8 cellular contexts compared by ENCODE assay signal in genomic region chr5:912356-913091, GRCh38. TPM values are rescaled to one million over a fixed set of nuclear protein-coding genes. Genes with fewer than 3 reads are reported as not detected.
DNase-seq lines count a peak whose midpoint lies in the region; ATAC-seq and TF ChIP-seq lines count a peak whose summit lies in the region.

No MANE protein-coding gene starts in this region.

- H3K4me1 ChIP-seq in esophagus (ENCODE audit: control insufficient read depth in 2 of 2, insufficient read depth in 2 of 2, low read length in 1 of 2): peaks cover 0 to 10% of the 10 kb centered on the region in 2 donors

- H3K4me3 Mint-ChIP-seq in activated CD4-positive, alpha-beta memory T cell treated with anti-CD3 and anti-CD28 coated beads, Interleukin-2, amount 10 ng/mL, durations not matched to agents 7 days and 5 days: no peak overlapping the region

- no peaks in the 10 kb centered on the region for H3K9me3 ChIP-seq in esophagus (ENCODE audit: control insufficient read depth in 2 of 2, insufficient read depth in 1 of 2, low read depth in 1 of 2, low read length in 1 of 2)

- no peaks in the 10 kb centered on the region for H3K27me3 Mint-ChIP-seq in activated CD4-positive, alpha-beta memory T cell treated with anti-CD3 and anti-CD28 coated beads, Interleukin-2, amount 10 ng/mL, durations not matched to agents 7 days and 5 days

- POLR2A ChIA-PET in activated CD4-positive, alpha-beta memory T cell treated with anti-CD3 and anti-CD28 coated beads, Interleukin-2, amount 10 ng/mL, durations not matched to agents 7 days and 5 days (lab: Charles Lee): no interaction called here

- H3K36me3 Mint-ChIP-seq in activated CD4-positive, alpha-beta memory T cell treated with anti-CD3 and anti-CD28 coated beads, Interleukin-2, amount 10 ng/mL, durations not matched to agents 7 days and 5 days (ENCODE audit: low read depth): peaks cover 38% of the 10 kb centered on the region

- H3K27ac ChIP-seq in esophagus (ENCODE audit: low read depth in 2 of 2, low read length in 1 of 2): peak overlapping the region; percentile 49 to 84

- no peak overlapping the region for H3K4me3 ChIP-seq in esophagus (ENCODE audit: low read depth in 1 of 2, low read length in 2 of 2)

- CTCF ChIA-PET in activated CD4-positive, alpha-beta memory T cell treated with anti-CD3 and anti-CD28 coated beads, Interleukin-2, amount 10 ng/mL, durations not matched to agents 7 days and 5 days (lab: Charles Lee): no interaction called here

- 49 to 61% methylated on average over 42 of the region's 42 CpGs for WGBS in esophagus, 2 donors

- ATAC-seq in GM21717 (IDR thresholded peaks at IDR 0.05; ENCODE audit: unreplicated experiment): no peak
- no peak for ATAC-seq in GM21786 (IDR thresholded peaks at IDR 0.05; ENCODE audit: unreplicated experiment)

- TF ChIP-seq CTCF in AG09319 (IDR thresholded peaks at IDR 0.05; ENCODE audit: low read depth, low read length): no peak

- peaks cover 12% of the 10 kb centered on the region for H3K4me1 Mint-ChIP-seq in activated CD4-positive, alpha-beta memory T cell treated with anti-CD3 and anti-CD28 coated beads, Interleukin-2, amount 10 ng/mL, durations not matched to agents 7 days and 5 days

- H3K36me3 ChIP-seq in esophagus (ENCODE audit: control insufficient read depth in 2 of 2, insufficient read depth in 2 of 2, low read length in 1 of 2): peaks cover 0 to 8% of the 10 kb centered on the region in 2 donors

- no peaks in the 10 kb centered on the region for H3K9me3 Mint-ChIP-seq in activated CD4-positive, alpha-beta memory T cell treated with anti-CD3 and anti-CD28 coated beads, Interleukin-2, amount 10 ng/mL, durations not matched to agents 7 days and 5 days

- peak overlapping the region; percentile 71 for H3K27ac Mint-ChIP-seq in activated CD4-positive, alpha-beta memory T cell treated with anti-CD3 and anti-CD28 coated beads, Interleukin-2, amount 10 ng/mL, durations not matched to agents 7 days and 5 days

- DNase-seq in AG09319 (ENCODE audit: extremely low read depth, low read depth) (peak; percentile 11), M059J (ENCODE audit: low read depth) (peak; percentile 99), cerebellar nuclear complex (lab: John Stamatoyannopoulos, UW) (no peak)
- DNase-seq in activated CD4-positive, alpha-beta memory T cell treated with anti-CD3 and anti-CD28 coated beads, Interleukin-2, amount 10 ng/mL, durations not matched to agents 7 days and 5 days: peak; percentile 79
- DNase-seq in stimulated activated CD4-positive, alpha-beta T cell treated with anti-CD3 and anti-CD28 coated beads, Interleukin-15, amount 100 ng/mL, for 24 hours: peak; percentile 85

- H3K27me3 ChIP-seq in esophagus (ENCODE audit: control insufficient read depth in 1 of 2, insufficient read depth in 2 of 2, low read length in 2 of 2): no peaks in the 10 kb centered on the region

RNA-seq across cellular contexts. Expression of gene TRIP13, which starts 19.8 kb away (rescaled TPM):
- total RNA-seq in M059J (2014; rRNA removed; shearing (Covaris generic)): 44.5 and 62.9 TPM in 2 replicates
- 10 to 100 TPM; 26.6 to 28.8 TPM for total RNA-seq in activated CD4-positive, alpha-beta memory T cell treated with anti-CD3 and anti-CD28 coated beads, Interleukin-2, amount 10 ng/mL, durations not matched to agents 7 days and 5 days
- 1 to 10 TPM; 4.3 to 6.6 TPM for polyA plus RNA-seq in esophagus

RNA-seq across cellular contexts. Expression of gene BRD9, which starts 19.9 kb away (rescaled TPM):
- 30.9 and 37.3 TPM in 2 replicates for total RNA-seq in M059J (2014; rRNA removed; shearing (Covaris generic))
- total RNA-seq in activated CD4-positive, alpha-beta memory T cell treated with anti-CD3 and anti-CD28 coated beads, Interleukin-2, amount 10 ng/mL, durations not matched to agents 7 days and 5 days: 10 to 100 TPM; 52.3 to 54.0 TPM
- 10 to 100 TPM; 18.4 to 20.6 TPM for polyA plus RNA-seq in esophagus

Comparison
In these comparisons a context has a peak if more than half of its experiments do, and no peak if none do; other contexts are left out.
1. DNase-seq: peak in AG09319 (single experiment), M059J (single experiment), activated CD4-positive, alpha-beta memory T cell treated with anti-CD3 and anti-CD28 coated beads, Interleukin-2, amount 10 ng/mL, durations not matched to agents 7 days and 5 days (single experiment) and stimulated activated CD4-positive, alpha-beta T cell treated with anti-CD3 and anti-CD28 coated beads, Interleukin-15, amount 100 ng/mL, for 24 hours (single experiment); none in cerebellar nuclear complex (0 of 2).